In genomic region chr2:169827272-169828140, GRCh38 we compare ENCODE assay signal across 1 cellular context.
A peak's percentile ranks its signal among the peaks of the same experiment; 100 is the strongest.
TF ChIP-seq lines count a peak whose summit lies in the region.

Gene UBR3, plus strand, starts transcription at chr2:169827454. Its CDS starts 54 bp downstream, at chr2:169827508.

TF ChIP-seq in HepG2, 621 proteins besides CTCF, POLR2A, EP300 and RAD21 (continued from another document and continues in another):
- no peak for TF ChIP-seq FOXO4 (CRISPR knock-in tag; conservative IDR thresholded peaks at IDR 0.05)
- no peak for TF ChIP-seq BRD4 (CRISPR knock-in tag; IDR thresholded peaks at IDR 0.05)
- no peak for TF ChIP-seq ZSCAN30 (CRISPR knock-in tag; IDR thresholded peaks at IDR 0.05)
- TF ChIP-seq ZNF772 (CRISPR knock-in tag; IDR thresholded peaks at IDR 0.05), result peak; percentile 45; the same call in 1 of the 2 replicates
- TF ChIP-seq GPN1 (CRISPR knock-in tag; IDR thresholded peaks at IDR 0.05; ENCODE audit: borderline replicate concordance), result no peak
- peak; percentile 93 for TF ChIP-seq ZFX (CRISPR knock-in tag; IDR thresholded peaks at IDR 0.05; ENCODE audit: low read depth)
- TF ChIP-seq ZNF75D (CRISPR knock-in tag; IDR thresholded peaks at IDR 0.05; ENCODE audit: borderline replicate concordance), result no peak
- TF ChIP-seq KLF15 (CRISPR knock-in tag; IDR thresholded peaks at IDR 0.05; ENCODE audit: borderline replicate concordance), result no peak
- TF ChIP-seq ZC3H13 (CRISPR knock-in tag; IDR thresholded peaks at IDR 0.05), result peak; percentile 81
- TF ChIP-seq ZNF251 (CRISPR knock-in tag; IDR thresholded peaks at IDR 0.05), result no peak
- 0 out of 2 replicates have a peak, but pooled peaks have one; percentile 23 for TF ChIP-seq ZNF784 (CRISPR knock-in tag; IDR thresholded peaks at IDR 0.05; ENCODE audit: borderline replicate concordance)
- TF ChIP-seq REL (CRISPR knock-in tag; conservative IDR thresholded peaks at IDR 0.05), result peak; percentile 88; the same call in 1 of the 2 replicates
- no peak for TF ChIP-seq ZMAT5 (CRISPR knock-in tag; IDR thresholded peaks at IDR 0.05; ENCODE audit: borderline replicate concordance, low read depth)
- TF ChIP-seq TEAD3 (CRISPR knock-in tag; optimal IDR thresholded peaks at IDR 0.05; ENCODE audit: borderline replicate concordance), result peak; percentile 16
- TF ChIP-seq EZH2 (conservative IDR thresholded peaks at IDR 0.05; ENCODE audit: low read depth, low read length), result no peak
- TF ChIP-seq NR3C1 (CRISPR knock-in tag; IDR thresholded peaks at IDR 0.05), result 0 out of 2 replicates have a peak, but pooled peaks have one; percentile 48
- TF ChIP-seq HDAC6 (IDR thresholded peaks at IDR 0.05; ENCODE audit: low read depth, low read length), result no peak
- no peak for TF ChIP-seq NR1H2 (CRISPR knock-in tag; IDR thresholded peaks at IDR 0.05; ENCODE audit: borderline replicate concordance, low read depth)
- peak; percentile 66; the same call in 1 of the 2 replicates for TF ChIP-seq SP1 (IDR thresholded peaks at IDR 0.05)
- peak; percentile 68 for TF ChIP-seq SP1 (CRISPR knock-in tag; IDR thresholded peaks at IDR 0.05)
- TF ChIP-seq KDM4B (CRISPR knock-in tag; IDR thresholded peaks at IDR 0.05), result no peak
- no peak; the same call in 1 of the 2 replicates for TF ChIP-seq SALL2 (CRISPR knock-in tag; IDR thresholded peaks at IDR 0.05)
- 0 out of 2 replicates have a peak, but pooled peaks have one; percentile 13 for TF ChIP-seq PITX1 (CRISPR knock-in tag; IDR thresholded peaks at IDR 0.05)
- no peak for TF ChIP-seq ZNF253 (CRISPR knock-in tag; IDR thresholded peaks at IDR 0.05; ENCODE audit: borderline replicate concordance)
- TF ChIP-seq PPARG (CRISPR knock-in tag; conservative IDR thresholded peaks at IDR 0.05), result no peak
- no peak for TF ChIP-seq ZSCAN12 (CRISPR knock-in tag; IDR thresholded peaks at IDR 0.05)
- no peak for TF ChIP-seq HDAC2 (CRISPR knock-in tag; IDR thresholded peaks at IDR 0.05)
- no peak for TF ChIP-seq ZMYM3 (CRISPR knock-in tag; IDR thresholded peaks at IDR 0.05)
- peak; percentile 33 for TF ChIP-seq IKZF4 (CRISPR knock-in tag; IDR thresholded peaks at IDR 0.05; ENCODE audit: borderline replicate concordance, low read depth, not compliant biosample characterization)
- TF ChIP-seq NR2F6 (IDR thresholded peaks at IDR 0.05), result no peak
- TF ChIP-seq NR2F6 (CRISPR knock-in tag; IDR thresholded peaks at IDR 0.05), result 0 out of 2 replicates have a peak, but pooled peaks have one; percentile 8
- TF ChIP-seq THYN1 (CRISPR knock-in tag; IDR thresholded peaks at IDR 0.05; ENCODE audit: borderline replicate concordance, low read depth), result no peak
- TF ChIP-seq NR2F1 (CRISPR knock-in tag; IDR thresholded peaks at IDR 0.05), result no peak
- TF ChIP-seq ZNF331 (CRISPR knock-in tag; IDR thresholded peaks at IDR 0.05), result peak; percentile 77; the same call in 1 of the 2 replicates
- TF ChIP-seq FLYWCH1 (CRISPR knock-in tag; IDR thresholded peaks at IDR 0.05), result no peak; the same call in 1 of the 2 replicates
- no peak for TF ChIP-seq NBN (conservative IDR thresholded peaks at IDR 0.05)
- TF ChIP-seq ZNF580 (CRISPR knock-in tag; IDR thresholded peaks at IDR 0.05; ENCODE audit: borderline replicate concordance, low read depth), result peak; percentile 35; the same call in 1 of the 2 replicates
- TF ChIP-seq RBAK (CRISPR knock-in tag; IDR thresholded peaks at IDR 0.05), result no peak
- no peak for TF ChIP-seq FOXA1 (IDR thresholded peaks at IDR 0.05)
- TF ChIP-seq FOXA1 (CRISPR knock-in tag; IDR thresholded peaks at IDR 0.05), result 0 out of 2 replicates have a peak, but pooled peaks have one; percentile 15
- peak; percentile 85; the same call in 1 of the 2 replicates for TF ChIP-seq HOXA9 (CRISPR knock-in tag; IDR thresholded peaks at IDR 0.05; ENCODE audit: borderline replicate concordance)
- TF ChIP-seq ZNF10 (CRISPR knock-in tag; IDR thresholded peaks at IDR 0.05; ENCODE audit: borderline replicate concordance, low read depth), result no peak
- TF ChIP-seq SRF (IDR thresholded peaks at IDR 0.05; ENCODE audit: low read depth, low read length), result no peak
- TF ChIP-seq ASH2L (IDR thresholded peaks at IDR 0.05; ENCODE audit: insufficient read length, low read depth, low read length), result peak; percentile 70
- no peak for TF ChIP-seq ZNF83 (CRISPR knock-in tag; IDR thresholded peaks at IDR 0.05; ENCODE audit: borderline replicate concordance)
- peak; percentile 91 for TF ChIP-seq POLR2AphosphoS5 (IDR thresholded peaks at IDR 0.05; ENCODE audit: low read depth, low read length)
- TF ChIP-seq KLF16 (CRISPR knock-in tag; IDR thresholded peaks at IDR 0.05), result peak in 1 of 2 experiments; percentile 49; a peak in 1 of 4 replicates
- no peak for TF ChIP-seq DDIT3 (CRISPR knock-in tag; IDR thresholded peaks at IDR 0.05)
- no peak for TF ChIP-seq ETV6 (CRISPR knock-in tag; conservative IDR thresholded peaks at IDR 0.05)
- no peak; the same call in 1 of the 2 replicates for TF ChIP-seq MLX (CRISPR knock-in tag; IDR thresholded peaks at IDR 0.05)
- TF ChIP-seq ZNF33B (CRISPR knock-in tag; IDR thresholded peaks at IDR 0.05), result no peak; the same call in 1 of the 2 replicates
- no peak for TF ChIP-seq SMAD9 (CRISPR knock-in tag; IDR thresholded peaks at IDR 0.05)
- no peak for TF ChIP-seq ZNF124 (CRISPR knock-in tag; IDR thresholded peaks at IDR 0.05)
- TF ChIP-seq ZNF468 (CRISPR knock-in tag; IDR thresholded peaks at IDR 0.05), result no peak
- TF ChIP-seq ZNF616 (CRISPR knock-in tag; IDR thresholded peaks at IDR 0.05; ENCODE audit: low read depth), result no peak
- no peak; the same call in none of the 2 replicates for TF ChIP-seq MXD3 (CRISPR knock-in tag; IDR thresholded peaks at IDR 0.05)
- no peak for TF ChIP-seq HNRNPUL1 (IDR thresholded peaks at IDR 0.05; ENCODE audit: low read depth, low read length)
- TF ChIP-seq SP2 (CRISPR knock-in tag; IDR thresholded peaks at IDR 0.05), result no peak
- no peak for TF ChIP-seq CREB3 (CRISPR knock-in tag; IDR thresholded peaks at IDR 0.05)
- peak; percentile 85 for TF ChIP-seq ZXDC (CRISPR knock-in tag; IDR thresholded peaks at IDR 0.05)
- TF ChIP-seq POGK (CRISPR knock-in tag; conservative IDR thresholded peaks at IDR 0.05), result 0 out of 2 replicates have a peak, but pooled peaks have one; percentile 18
- TF ChIP-seq ZNF605 (CRISPR knock-in tag; IDR thresholded peaks at IDR 0.05), result 0 out of 2 replicates have a peak, but pooled peaks have one; percentile 54
- TF ChIP-seq THAP8 (CRISPR knock-in tag; IDR thresholded peaks at IDR 0.05; ENCODE audit: borderline replicate concordance), result no peak
- TF ChIP-seq ZNF20 (CRISPR knock-in tag; IDR thresholded peaks at IDR 0.05), result no peak
- no peak for TF ChIP-seq ZNF276 (CRISPR knock-in tag; IDR thresholded peaks at IDR 0.05; ENCODE audit: low read depth)
- TF ChIP-seq IRX3 (CRISPR knock-in tag; IDR thresholded peaks at IDR 0.05; ENCODE audit: borderline replicate concordance, low read depth), result peak; percentile 21; the same call in 1 of the 2 replicates
- peak; percentile 27; the same call in 1 of the 2 replicates for TF ChIP-seq CHCHD3 (CRISPR knock-in tag; IDR thresholded peaks at IDR 0.05)
- no peak for TF ChIP-seq NFE2 (CRISPR knock-in tag; IDR thresholded peaks at IDR 0.05)
